ENCODE assay signal across 29 cellular contexts in genomic region chr14:66657780-66658179, GRCh38.
"Had no signal": no experiment of that assay in that cellular context is flagged by ENCODE, and none has a peak within 500 bp of the region (broad histone marks: within the 10 kb centered on the region; RNA-seq: fewer than 3 reads in every experiment).

No MANE protein-coding gene starts in this region.

- H3K4me3 Mint-ChIP-seq: dendritic cell treated with granulocyte-macrophage colony-stimulating factor and Interleukin-4, amounts not matched to agents 40 ng/mL and 50 ng/mL, for 4 days; effector memory CD8-positive, alpha-beta T cell had no signal

- H3K27me3 ChIP-seq: colonic mucosa, dorsolateral prefrontal cortex, esophagus muscularis mucosa, esophagus squamous epithelium, foreskin keratinocyte, gastrocnemius medialis, gastroesophageal sphincter, heart left ventricle, heart right ventricle, hepatocyte had no signal

- H2AFZ ChIP-seq: hepatocyte had no signal

- H3K4me3 ChIP-seq: colonic mucosa, coronary artery, dorsolateral prefrontal cortex, esophagus muscularis mucosa, esophagus squamous epithelium, gastrocnemius medialis, gastroesophageal sphincter, heart left ventricle, heart right ventricle, hepatocyte had no signal

- DNase-seq: colonic mucosa; cortex of kidney; dermis blood vessel endothelial cell; dorsolateral prefrontal cortex; effector CD4-positive, alpha-beta T cell; effector CD8-positive, alpha-beta T cell; effector memory CD4-positive, alpha-beta T cell; effector memory CD8-positive, alpha-beta T cell; erythroblast; esophagus squamous epithelium; foreskin fibroblast; foreskin keratinocyte; foreskin melanocyte; gastrocnemius medialis; glutamatergic neuron; head of caudate nucleus; heart left ventricle; heart right ventricle had no signal

- H3K36me3 ChIP-seq: colonic mucosa, esophagus muscularis mucosa, esophagus squamous epithelium, gastrocnemius medialis, gastroesophageal sphincter, heart left ventricle, heart right ventricle had no signal

- H3K9me3 ChIP-seq: colonic mucosa had no signal

- H3K27ac Mint-ChIP-seq: dendritic cell treated with granulocyte-macrophage colony-stimulating factor and Interleukin-4, amounts not matched to agents 40 ng/mL and 50 ng/mL, for 4 days; effector memory CD8-positive, alpha-beta T cell had no signal

- H3K27ac ChIP-seq: colonic mucosa, coronary artery, dorsolateral prefrontal cortex, epithelial cell of prostate, esophagus muscularis mucosa, esophagus squamous epithelium, foreskin keratinocyte, gastrocnemius medialis, gastroesophageal sphincter, heart left ventricle, heart right ventricle, hepatocyte had no signal

- ATAC-seq: effector memory CD8-positive, alpha-beta T cell; esophagus mucosa; foreskin keratinocyte; gastrocnemius medialis; gastroesophageal sphincter; heart left ventricle; heart right ventricle had no signal

- H3K4me1 ChIP-seq: colonic mucosa, esophagus squamous epithelium, foreskin keratinocyte, gastroesophageal sphincter had no signal

- H3K27me3 Mint-ChIP-seq: dendritic cell treated with granulocyte-macrophage colony-stimulating factor and Interleukin-4, amounts not matched to agents 40 ng/mL and 50 ng/mL, for 4 days; effector memory CD8-positive, alpha-beta T cell had no signal

- FAIRE-seq: colon, endometrium, endothelial cell of umbilical vein, frontal cortex had no signal

- H3K4me2 ChIP-seq: hepatocyte had no signal
